Comparison of ENCODE assay signal across 32 cellular contexts in genomic region chr13:109872864-109873263, GRCh38.
"Had no signal": no experiment of that assay in that cellular context is flagged by ENCODE, and none has a peak within 500 bp of the region (broad histone marks: within the 10 kb centered on the region; RNA-seq: fewer than 3 reads in every experiment).

No MANE protein-coding gene starts in this region.

- ATAC-seq: activated CD8-positive, alpha-beta memory T cell treated with anti-CD3 and anti-CD28 coated beads, Interleukin-2, amount 10 ng/mL, durations not matched to agents 7 days and 5 days; activated CD8-positive, alpha-beta T cell treated with anti-CD3 and anti-CD28 coated beads, Interleukin-2, amount 10 ng/mL, durations not matched to agents 7 days and 5 days; activated naive CD4-positive, alpha-beta T cell treated with anti-CD3 and anti-CD28 coated beads, Interleukin-2, amount 50 U/mL, for 72 hours; gastroesophageal sphincter; T-helper 17 cell; WTC11 had no signal

- H3K4me1 Mint-ChIP-seq: activated CD8-positive, alpha-beta memory T cell treated with anti-CD3 and anti-CD28 coated beads, Interleukin-2, amount 10 ng/mL, durations not matched to agents 7 days and 5 days; activated naive CD8-positive, alpha-beta T cell treated with anti-CD3 and anti-CD28 coated beads, Interleukin-2, amount 10 ng/mL, durations not matched to agents 7 days and 5 days; central memory CD8-positive, alpha-beta T cell had no signal

- FAIRE-seq: astrocyte, bronchial epithelial cell, TTC549 had no signal

- H3K27ac ChIP-seq: brain microvascular endothelial cell, dorsolateral prefrontal cortex, esophagus squamous epithelium, gastroesophageal sphincter, VCaP had no signal

- H3K9me3 ChIP-seq: esophagus squamous epithelium, gastroesophageal sphincter had no signal

- H3K27me3 Mint-ChIP-seq: central memory CD8-positive, alpha-beta T cell had no signal

- H3K9me3 Mint-ChIP-seq: activated CD4-positive, alpha-beta memory T cell treated with anti-CD3 and anti-CD28 coated beads for 36 hours; activated naive CD4-positive, alpha-beta T cell treated with anti-CD3 and anti-CD28 coated beads, Interleukin-2, amount 10 ng/mL, durations not matched to agents 7 days and 5 days; activated naive CD4-positive, alpha-beta T cell treated with anti-CD3 and anti-CD28 coated beads, Interleukin-2, amount 50 U/mL, for 72 hours; activated naive CD8-positive, alpha-beta T cell treated with anti-CD3 and anti-CD28 coated beads, Interleukin-2, amount 10 ng/mL, durations not matched to agents 7 days and 5 days; activated T-helper 1 cell treated with anti-CD3 and anti-CD28 coated beads, Interleukin-12 subunit alpha, Interleukin-12 subunit beta, Interleukin-2, Interleukin-4 antibody, amounts not matched to agents 30 ng/mL and 10 ng/mL and 1 ng/mL, durations not matched to agents 14 hours and 24 hours and 36 hours; activated T-helper 2 cell treated with anti-CD3 and anti-CD28 coated beads, Interferon-gamma antibody, Interleukin-2, Interleukin-4, amounts not matched to agents 10 μg/mL and 5 μg/mL and 100 μg/mL, durations not matched to agents 14 hours and 24 hours and 36 hours; central memory CD8-positive, alpha-beta T cell; dendritic cell treated with granulocyte-macrophage colony-stimulating factor and Interleukin-4, amounts not matched to agents 40 ng/mL and 50 ng/mL, for 4 days; T-helper 2 cell treated with Interferon-gamma antibody and Interleukin-4, amounts not matched to agents 5 μg/mL and 100 μg/mL, for 36 hours; WTC11 had no signal

- H3K4me3 Mint-ChIP-seq: activated CD4-positive, alpha-beta memory T cell treated with anti-CD3 and anti-CD28 coated beads for 36 hours; activated CD8-positive, alpha-beta memory T cell treated with anti-CD3 and anti-CD28 coated beads, Interleukin-2, amount 10 ng/mL, durations not matched to agents 7 days and 5 days; activated CD8-positive, alpha-beta T cell treated with anti-CD3 and anti-CD28 coated beads, Interleukin-2, amount 10 ng/mL, durations not matched to agents 7 days and 5 days; activated naive CD4-positive, alpha-beta T cell treated with anti-CD3 and anti-CD28 coated beads, Interleukin-2, amount 10 ng/mL, durations not matched to agents 7 days and 5 days; activated naive CD8-positive, alpha-beta T cell treated with anti-CD3 and anti-CD28 coated beads, Interleukin-2, amount 10 ng/mL, durations not matched to agents 7 days and 5 days; activated T-helper 1 cell treated with anti-CD3 and anti-CD28 coated beads, Interleukin-12 subunit alpha, Interleukin-12 subunit beta, Interleukin-2, Interleukin-4 antibody, amounts not matched to agents 30 ng/mL and 10 ng/mL and 1 ng/mL, durations not matched to agents 14 hours and 24 hours and 36 hours; central memory CD8-positive, alpha-beta T cell; dendritic cell treated with granulocyte-macrophage colony-stimulating factor and Interleukin-4, amounts not matched to agents 40 ng/mL and 50 ng/mL, for 4 days; T-helper 17 cell; T-helper 2 cell treated with Interferon-gamma antibody and Interleukin-4, amounts not matched to agents 5 μg/mL and 100 μg/mL, for 36 hours; WTC11 had no signal

- H3K27ac Mint-ChIP-seq: activated CD4-positive, alpha-beta memory T cell treated with anti-CD3 and anti-CD28 coated beads for 36 hours; activated CD8-positive, alpha-beta memory T cell treated with anti-CD3 and anti-CD28 coated beads, Interleukin-2, amount 10 ng/mL, durations not matched to agents 7 days and 5 days; activated CD8-positive, alpha-beta T cell treated with anti-CD3 and anti-CD28 coated beads, Interleukin-2, amount 10 ng/mL, durations not matched to agents 7 days and 5 days; activated naive CD4-positive, alpha-beta T cell treated with anti-CD3 and anti-CD28 coated beads, Interleukin-2, amount 10 ng/mL, durations not matched to agents 7 days and 5 days; activated naive CD4-positive, alpha-beta T cell treated with anti-CD3 and anti-CD28 coated beads, Interleukin-2, amount 50 U/mL, for 72 hours; activated naive CD8-positive, alpha-beta T cell treated with anti-CD3 and anti-CD28 coated beads, Interleukin-2, amount 10 ng/mL, durations not matched to agents 7 days and 5 days; activated T-helper 1 cell treated with anti-CD3 and anti-CD28 coated beads, Interleukin-12 subunit alpha, Interleukin-12 subunit beta, Interleukin-2, Interleukin-4 antibody, amounts not matched to agents 30 ng/mL and 10 ng/mL and 1 ng/mL, durations not matched to agents 14 hours and 24 hours and 36 hours; activated T-helper 2 cell treated with anti-CD3 and anti-CD28 coated beads, Interferon-gamma antibody, Interleukin-2, Interleukin-4, amounts not matched to agents 10 μg/mL and 5 μg/mL and 100 μg/mL, durations not matched to agents 14 hours and 24 hours and 36 hours; dendritic cell treated with granulocyte-macrophage colony-stimulating factor and Interleukin-4, amounts not matched to agents 40 ng/mL and 50 ng/mL, for 4 days; T-helper 17 cell; T-helper 2 cell treated with Interferon-gamma antibody and Interleukin-4, amounts not matched to agents 5 μg/mL and 100 μg/mL, for 36 hours; WTC11 had no signal

- DNase-seq: activated CD4-positive, alpha-beta memory T cell treated with anti-CD3 and anti-CD28 coated beads for 36 hours; activated CD4-positive, alpha-beta T cell treated with anti-CD3 and anti-CD28 coated beads for 48 hours; activated CD8-positive, alpha-beta memory T cell treated with anti-CD3 and anti-CD28 coated beads, Interleukin-2, amount 10 ng/mL, durations not matched to agents 7 days and 5 days; activated CD8-positive, alpha-beta memory T cell treated with anti-CD3 and anti-CD28 coated beads, Interleukin-2, amount 50 U/mL, for 4 hours; activated CD8-positive, alpha-beta T cell treated with anti-CD3 and anti-CD28 coated beads, Interleukin-2, amount 10 ng/mL, durations not matched to agents 7 days and 5 days; activated effector memory CD4-positive, alpha-beta T cell treated with anti-CD3 and anti-CD28 coated beads, Interleukin-2, amount 50 U/mL, for 16 hours; activated naive CD4-positive, alpha-beta T cell; activated naive CD4-positive, alpha-beta T cell treated with anti-CD3 and anti-CD28 coated beads, Interleukin-2, amount 10 ng/mL, durations not matched to agents 7 days and 5 days; activated naive CD8-positive, alpha-beta T cell treated with anti-CD3 and anti-CD28 coated beads, Interleukin-2, amount 10 ng/mL, durations not matched to agents 7 days and 5 days; activated T-cell treated with anti-CD3 and anti-CD28 coated beads, Interleukin-2, amount 50 U/mL, for 1 hour; activated T-cell treated with anti-CD3 and anti-CD28 coated beads, Interleukin-2, amount 50 U/mL, for 48 hours; brain microvascular endothelial cell; dorsolateral prefrontal cortex; effector memory CD4-positive, alpha-beta T cell; erythroblast; esophagus squamous epithelium; foreskin melanocyte; T-helper 1 cell; T-helper 17 cell had no signal

- H3K36me3 Mint-ChIP-seq: activated CD4-positive, alpha-beta memory T cell treated with anti-CD3 and anti-CD28 coated beads for 36 hours; activated CD8-positive, alpha-beta memory T cell treated with anti-CD3 and anti-CD28 coated beads, Interleukin-2, amount 10 ng/mL, durations not matched to agents 7 days and 5 days; activated naive CD4-positive, alpha-beta T cell treated with anti-CD3 and anti-CD28 coated beads, Interleukin-2, amount 10 ng/mL, durations not matched to agents 7 days and 5 days; activated naive CD4-positive, alpha-beta T cell treated with anti-CD3 and anti-CD28 coated beads, Interleukin-2, amount 50 U/mL, for 72 hours; activated naive CD8-positive, alpha-beta T cell treated with anti-CD3 and anti-CD28 coated beads, Interleukin-2, amount 10 ng/mL, durations not matched to agents 7 days and 5 days; WTC11 had no signal

- H3K4me3 ChIP-seq: coronary artery, dorsolateral prefrontal cortex, esophagus squamous epithelium, gastroesophageal sphincter had no signal

- H3K36me3 ChIP-seq: brain microvascular endothelial cell, esophagus squamous epithelium, gastroesophageal sphincter had no signal

- H3K27me3 ChIP-seq: brain microvascular endothelial cell, esophagus squamous epithelium, gastroesophageal sphincter had no signal
